22 cellular contexts compared by ENCODE assay signal in the genomic region with DNA sequence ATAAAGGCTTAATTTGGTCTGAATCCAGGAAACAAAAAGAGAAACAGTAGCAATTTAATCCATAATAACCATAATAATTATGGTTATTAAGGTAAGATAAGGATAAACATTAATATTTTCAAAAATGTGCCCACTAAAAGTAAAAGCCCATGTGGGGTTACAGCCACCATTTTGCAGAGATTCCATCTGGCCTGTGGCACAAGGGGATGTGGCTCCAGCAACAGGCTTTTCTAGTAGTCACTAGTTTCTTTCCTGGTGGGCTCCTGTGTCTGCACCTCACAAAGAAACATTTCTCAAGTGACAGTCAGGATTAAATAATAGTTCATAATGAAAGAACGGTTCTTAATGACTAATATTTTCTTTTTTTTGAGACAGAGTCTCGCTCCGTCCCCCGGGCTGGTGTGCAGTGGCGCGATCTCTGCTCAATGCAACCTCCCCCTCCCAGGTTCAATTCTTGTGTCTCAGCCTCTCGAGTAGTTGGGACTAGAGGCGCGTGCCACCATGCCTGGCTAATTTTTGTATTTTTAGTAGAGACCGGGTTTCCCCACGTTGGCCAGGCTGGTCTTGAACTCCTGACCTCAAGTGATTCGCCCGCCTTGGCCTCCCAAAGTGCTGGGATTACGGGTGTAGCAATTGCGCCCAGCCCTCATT.
"Had no signal": no experiment of that assay in that cellular context is flagged by ENCODE, and none has a peak within 500 bp of the region (broad histone marks: within the 10 kb centered on the region; RNA-seq: fewer than 3 reads in every experiment).

No MANE protein-coding gene starts in this region.

- ATAC-seq: esophagus mucosa; gastrocnemius medialis; left ventricle myocardium superior; lower lobe of right lung; natural killer cell; psoas muscle; right cardiac atrium; stimulated activated naive CD8-positive, alpha-beta T cell treated with anti-CD3 and anti-CD28 coated beads, Interleukin-15, amount 100 ng/mL, for 72 hours; upper lobe of right lung had no signal

- DNase-seq: effector CD8-positive, alpha-beta T cell; endodermal cell; foreskin fibroblast; gastrocnemius medialis; head of caudate nucleus; left ventricle myocardium superior; lower lobe of right lung; natural killer cell; occipital lobe; ovary; posterior cingulate gyrus; psoas muscle; right cardiac atrium; sigmoid colon; stimulated activated CD4-positive, alpha-beta T cell treated with anti-CD3 and anti-CD28 coated beads, Interleukin-4, amount 100 ng/mL, for 4 hours; stimulated activated naive B cell treated with anti-CD40 and anti-IgM and Interleukin-4, amounts not matched to agents 10 μg/mL and 1 μg/mL and 100 μg/mL, for 72 hours; stimulated activated naive CD8-positive, alpha-beta T cell treated with anti-CD3 and anti-CD28 coated beads, Interleukin-15, amount 100 ng/mL, for 72 hours; transverse colon; upper lobe of right lung; uterus had no signal

- FAIRE-seq: keratinocyte had no signal
